In the genomic region with DNA sequence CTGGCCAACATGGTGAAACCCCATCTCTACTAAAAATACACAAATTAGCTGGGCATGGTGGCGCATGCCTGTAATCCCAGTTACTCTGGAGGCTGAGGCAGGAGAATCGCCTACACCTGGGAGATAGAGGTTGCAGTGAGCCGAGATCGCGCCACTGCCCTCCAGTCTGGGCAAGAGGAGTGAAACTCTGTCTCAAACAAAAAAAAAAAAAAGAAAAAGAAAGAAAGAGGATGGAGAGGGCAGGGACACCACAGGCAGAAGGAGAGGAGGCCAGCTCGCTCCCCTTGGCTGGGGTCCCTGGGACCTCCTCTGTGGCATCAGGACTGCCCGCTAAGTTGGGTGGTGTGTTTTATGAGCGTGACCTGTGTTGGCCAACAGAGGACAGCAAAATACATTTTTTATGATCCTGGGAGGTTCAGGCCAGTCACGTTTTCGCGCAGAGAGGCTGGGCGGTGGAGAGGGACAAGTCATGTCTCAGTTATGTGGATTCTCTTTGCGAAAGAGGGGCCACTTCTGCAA, we compare ENCODE assay signal across 8 cellular contexts.
DNase-seq lines count a peak whose midpoint lies in the region; ATAC-seq, FAIRE-seq and TF ChIP-seq lines count a peak whose summit lies in the region.

No MANE protein-coding gene starts in this region.

- DNase-seq in AG10803 (ENCODE audit: low read depth) (peak; percentile 86), HTR-8/SVneo (ENCODE audit: insufficient read length, low spot score) (peak; percentile 80), OCI-M1 (lab: John Stamatoyannopoulos, UW) (peak; percentile 85), ascending aorta (ENCODE audit: low spot score in 2 of 2) (peak in 1 of 2 donors; percentile 90), hepatic stellate cell (ENCODE audit: low spot score) (peak; percentile 81), retinal pigment epithelial cell (ENCODE audit: low read depth) (peak; percentile 41)

- peak overlapping the region; percentile 81 to 83 for H3K27ac ChIP-seq in ascending aorta

- peak; percentile 16 for FAIRE-seq in HTR-8/SVneo (lab: Jason Lieb, UNC)

- intact Hi-C loops in ascending aorta (cut with DNase I), result loop anchor here (1.0 to 5.0 kb wide), 6 partner anchors 102 to 1188 kb away; a partner anchor contains a TSS

- no peaks in the 10 kb centered on the region for H3K9me3 ChIP-seq in ascending aorta

- H3K4me3 ChIP-seq in AG10803 (ENCODE audit: low read length) (peak overlapping the region; percentile 76), ascending aorta (peak overlapping the region in 1 of 2 donors; percentile 98), retinal pigment epithelial cell (ENCODE audit: low read length) (no peak overlapping the region)

- TF ChIP-seq CTCF in AG10803 (conservative IDR thresholded peaks at IDR 0.05; ENCODE audit: low read length), result peak; percentile 78
- TF ChIP-seq CTCF in ascending aorta (IDR thresholded peaks at IDR 0.05), result peak; percentile 66 to 72 (median 69)
- peak; percentile 72 for TF ChIP-seq CTCF in retinal pigment epithelial cell (conservative IDR thresholded peaks at IDR 0.05; ENCODE audit: low read depth, low read length)

- peaks cover 0 to 9% of the 10 kb centered on the region in 2 donors for H3K4me1 ChIP-seq in ascending aorta

- no peaks in the 10 kb centered on the region for H3K27me3 ChIP-seq in ascending aorta

- ATAC-seq in GM18502 (IDR thresholded peaks at IDR 0.05; ENCODE audit: poor library complexity, unreplicated experiment) (peak; percentile 54), HG03159 (IDR thresholded peaks at IDR 0.05; ENCODE audit: unreplicated experiment) (no peak)

- H3K36me3 ChIP-seq in ascending aorta, result no peaks in the 10 kb centered on the region
